17 cellular contexts compared by ENCODE assay signal in genomic region chr22:37126383-37126782, GRCh38. TPM values are rescaled to one million over a fixed set of nuclear protein-coding genes. Genes with fewer than 3 reads are reported as not detected.
DNase-seq lines count a peak whose midpoint lies in the region; ATAC-seq and TF ChIP-seq lines count a peak whose summit lies in the region.
"Had no signal": no experiment of that assay in that cellular context is flagged by ENCODE, and none has a peak within 500 bp of the region (broad histone marks: within the 10 kb centered on the region; RNA-seq: fewer than 3 reads in every experiment).

No MANE protein-coding gene starts in this region.

- H3K79me2 ChIP-seq in OCI-LY3 (ENCODE audit: low read length) = no peaks in the 10 kb centered on the region
- H3K79me2 ChIP-seq in trophoblast cell (ENCODE audit: control insufficient read depth, insufficient read depth, low read length, poor library complexity) = no peaks in the 10 kb centered on the region

- no peak overlapping the region for H3K4ac ChIP-seq in trophoblast cell (ENCODE audit: low read depth, low read length)

- H3K18ac ChIP-seq in trophoblast cell (ENCODE audit: low read length) = no peak overlapping the region

- H3K27me3 ChIP-seq in OCI-LY3 (ENCODE audit: low read depth, low read length) (no peaks in the 10 kb centered on the region), trophoblast cell (ENCODE audit: insufficient read depth, low read length) (no peaks in the 10 kb centered on the region)
- H3K27me3 ChIP-seq: SJSA1, uterus had no signal

- H3K4me1 ChIP-seq in OCI-LY3 (ENCODE audit: low read length) = peaks cover 63% of the 10 kb centered on the region
- H3K4me1 ChIP-seq in trophoblast cell (ENCODE audit: control insufficient read depth in 1 of 2, insufficient read depth in 2 of 2, low read length in 2 of 2) = peaks cover 6 to 8% of the 10 kb centered on the region in 2 experiments
- H3K4me1 ChIP-seq: gastroesophageal sphincter, uterus had no signal

- no peak overlapping the region for H4K91ac ChIP-seq in trophoblast cell (ENCODE audit: low read depth, low read length)

- no peaks in the 10 kb centered on the region for H3K79me1 ChIP-seq in trophoblast cell (ENCODE audit: low read length)

- no peak for TF ChIP-seq CTCF in OCI-LY3 (IDR thresholded peaks at IDR 0.05; ENCODE audit: low read depth, low read length)

- no peaks in the 10 kb centered on the region for H3K9me3 ChIP-seq in OCI-LY3 (ENCODE audit: insufficient read depth, low read length)
- no peaks in the 10 kb centered on the region for H3K9me3 ChIP-seq in trophoblast cell (ENCODE audit: insufficient read depth, low read depth, low read length)
- H3K9me3 ChIP-seq: gastroesophageal sphincter, SJSA1, uterus had no signal

- H4K12ac ChIP-seq in trophoblast cell (ENCODE audit: low read depth, low read length) = no peak overlapping the region

- no peaks in the 10 kb centered on the region for H3K27me3 Mint-ChIP-seq in activated CD4-positive, alpha-beta T cell treated with anti-CD3 and anti-CD28 coated beads, Interleukin-2, amount 10 ng/mL, durations not matched to agents 7 days and 5 days

- no peak overlapping the region for H3K23ac ChIP-seq in trophoblast cell (ENCODE audit: low read length)

- H2BK120ac ChIP-seq in trophoblast cell (ENCODE audit: insufficient read depth, low read length, poor library complexity) = no peak overlapping the region

- H4K8ac ChIP-seq in trophoblast cell (ENCODE audit: low read depth, low read length) = no peak overlapping the region

- peak overlapping the region; percentile 9 for H3K27ac Mint-ChIP-seq in activated CD4-positive, alpha-beta T cell treated with anti-CD3 and anti-CD28 coated beads, Interleukin-2, amount 10 ng/mL, durations not matched to agents 7 days and 5 days

- H3K9ac ChIP-seq in OCI-LY3 (ENCODE audit: low read length) = no peak overlapping the region
- H3K9ac ChIP-seq in trophoblast cell (ENCODE audit: low read length) = no peak overlapping the region

- POLR2A ChIA-PET in activated CD4-positive, alpha-beta T cell treated with anti-CD3 and anti-CD28 coated beads, Interleukin-2, amount 10 ng/mL, durations not matched to agents 7 days and 5 days (lab: Charles Lee) = interaction anchor here (0.7 kb wide), 2 partner anchors 23 to 427 kb away, joined by 3 to 4 read pairs; partner anchors contain the start of gene IL2RB

- H2BK12ac ChIP-seq in trophoblast cell (ENCODE audit: low read length) = no peak overlapping the region

- H2AFZ ChIP-seq in OCI-LY3 (ENCODE audit: low read depth, low read length) (no peak overlapping the region), trophoblast cell (ENCODE audit: insufficient read depth, low read length, poor library complexity) (no peak overlapping the region)

- no peak overlapping the region for H2AK5ac ChIP-seq in trophoblast cell (ENCODE audit: low read length)

- H4K20me1 ChIP-seq in OCI-LY3 (ENCODE audit: insufficient read depth, low read length) = no peaks in the 10 kb centered on the region

- H3K36me3 ChIP-seq in OCI-LY3 (replicated peaks; ENCODE audit: low read depth, low read length) = no peaks in the 10 kb centered on the region
- no peaks in the 10 kb centered on the region for H3K36me3 ChIP-seq in trophoblast cell (ENCODE audit: control insufficient read depth in 1 of 2, insufficient read depth in 2 of 2, low read length in 2 of 2)
- H3K36me3 ChIP-seq: gastroesophageal sphincter, SJSA1, uterus had no signal

- ATAC-seq in left cardiac atrium (no peak), HG02885 (IDR thresholded peaks at IDR 0.05; ENCODE audit: poor library complexity, unreplicated experiment) (no peak), HG03469 (IDR thresholded peaks at IDR 0.05; ENCODE audit: unreplicated experiment) (no peak)
- ATAC-seq: gastroesophageal sphincter had no signal

- CTCF ChIA-PET in activated CD4-positive, alpha-beta T cell treated with anti-CD3 and anti-CD28 coated beads, Interleukin-2, amount 10 ng/mL, durations not matched to agents 7 days and 5 days (lab: Charles Lee) = interaction anchor here (0.6 to 10.6 kb wide), 10 partner anchors 11 to 127 kb away, joined by 3 to 71 read pairs (median 4); partner anchors contain the start of gene IL2RB

- WGBS in trophoblast cell (ENCODE audit: extremely low coverage, insufficient coverage, insufficient read length) = no CpG with 5 or more reads among the region's 7 CpGs

- H3K4me2 ChIP-seq in OCI-LY3 (ENCODE audit: low read length) (0 out of 2 replicates have a peak overlapping the region, but pooled peaks have one; percentile 32), trophoblast cell (ENCODE audit: low read length) (no peak overlapping the region)

- no peaks in the 10 kb centered on the region for H3K9me3 Mint-ChIP-seq in activated CD4-positive, alpha-beta T cell treated with anti-CD3 and anti-CD28 coated beads, Interleukin-2, amount 10 ng/mL, durations not matched to agents 7 days and 5 days

- no peak for DNase-seq in activated CD4-positive, alpha-beta T cell treated with anti-CD3 and anti-CD28 coated beads, Interleukin-2, amount 10 ng/mL, durations not matched to agents 7 days and 5 days
- DNase-seq in activated CD4-positive, alpha-beta T cell treated with anti-CD3 and anti-CD28 coated beads, Interleukin-2, amount 50 U/mL, for 48 hours = no peak
- DNase-seq in ecto neural progenitor cell (ENCODE audit: low spot score) (peak; percentile 69), trophoblast cell (peak; percentile 53), left cardiac atrium (no peak)
- DNase-seq: amniotic stem cell; NCI-H1436 treated with DMSO at 0.1 percent for 48 hours; NCI-H774; stimulated activated CD4-positive, alpha-beta T cell treated with anti-CD3 and anti-CD28 coated beads, Interleukin-12 subunit alpha, Interleukin-12 subunit beta, amount 100 ng/mL, for 4 hours; uterus had no signal

- no peak overlapping the region for H3K27ac ChIP-seq in OCI-LY3 (ENCODE audit: low read length)
- H3K27ac ChIP-seq in trophoblast cell (ENCODE audit: low read depth, low read length) = no peak overlapping the region
- H3K27ac ChIP-seq: gastroesophageal sphincter, SJSA1, uterus had no signal

- intact Hi-C loops in left cardiac atrium (cut with DNase I) = no loop called here

- H3K4me3 ChIP-seq in OCI-LY3 (ENCODE audit: low read length) (no peak overlapping the region), trophoblast cell (ENCODE audit: low read depth, low read length) (no peak overlapping the region)
- H3K4me3 ChIP-seq: gastroesophageal sphincter, SJSA1, uterus had no signal

- H3K14ac ChIP-seq in trophoblast cell (ENCODE audit: low read length) = no peak overlapping the region

- H3K36me3 Mint-ChIP-seq in activated CD4-positive, alpha-beta T cell treated with anti-CD3 and anti-CD28 coated beads, Interleukin-2, amount 10 ng/mL, durations not matched to agents 7 days and 5 days (ENCODE audit: low read depth) = peaks cover 29% of the 10 kb centered on the region

- peaks cover 52% of the 10 kb centered on the region for H3K4me1 Mint-ChIP-seq in activated CD4-positive, alpha-beta T cell treated with anti-CD3 and anti-CD28 coated beads, Interleukin-2, amount 10 ng/mL, durations not matched to agents 7 days and 5 days

- no peak overlapping the region for H3K4me3 Mint-ChIP-seq in activated CD4-positive, alpha-beta T cell treated with anti-CD3 and anti-CD28 coated beads, Interleukin-2, amount 10 ng/mL, durations not matched to agents 7 days and 5 days

- no peak overlapping the region for H2BK5ac ChIP-seq in trophoblast cell (ENCODE audit: low read depth, low read length, poor library complexity)

RNA-seq across cellular contexts. Expression of gene TMPRSS6, which starts 16.9 kb away (rescaled TPM):
- under 1 TPM; 0.50 to 0.73 TPM for total RNA-seq in activated CD4-positive, alpha-beta T cell treated with anti-CD3 and anti-CD28 coated beads, Interleukin-2, amount 10 ng/mL, durations not matched to agents 7 days and 5 days
- polyA plus RNA-seq in trophoblast cell (2013) = 0.18 and 0.32 TPM in 2 replicates
- total RNA-seq in left cardiac atrium = not detected
- total RNA-seq: A673, gastroesophageal sphincter, H4, SJSA1, uterus had no signal

RNA-seq across cellular contexts. Expression of gene IL2RB, which starts 23.3 kb away (rescaled TPM):
- total RNA-seq in activated CD4-positive, alpha-beta T cell treated with anti-CD3 and anti-CD28 coated beads, Interleukin-2, amount 10 ng/mL, durations not matched to agents 7 days and 5 days = 100 to 1,000 TPM; 100 to 115 TPM
- 6.6 and 6.7 TPM in 2 replicates for polyA plus RNA-seq in trophoblast cell (2013)
- total RNA-seq in left cardiac atrium = 1 to 10 TPM in 1 of 2 donors, under 1 TPM in 1; 0.34 to 2.0 TPM
- total RNA-seq: SJSA1 had no signal

Comparison
In these comparisons a context has a peak if more than half of its experiments do, and no peak if none do; other contexts are left out.
1. DNase-seq: peak in ecto neural progenitor cell (single experiment) and trophoblast cell (2 of 2); none in activated CD4-positive, alpha-beta T cell treated with anti-CD3 and anti-CD28 coated beads, Interleukin-2, amount 10 ng/mL, durations not matched to agents 7 days and 5 days (single experiment), activated CD4-positive, alpha-beta T cell treated with anti-CD3 and anti-CD28 coated beads, Interleukin-2, amount 50 U/mL, for 48 hours (0 of 2) and left cardiac atrium (single experiment).
2. RNA of gene IL2RB, which starts 23.3 kb away (total RNA-seq): 100 to 115 TPM in activated CD4-positive, alpha-beta T cell treated with anti-CD3 and anti-CD28 coated beads, Interleukin-2, amount 10 ng/mL, durations not matched to agents 7 days and 5 days; 0.34 to 2.0 TPM in left cardiac atrium; every median in the first group is over 10 times any median in the second.